ENCODE assay signal across 8 cellular contexts in genomic region chr13:28819046-28819747, GRCh38. TPM values are rescaled to one million over a fixed set of nuclear protein-coding genes. Genes with fewer than 3 reads are reported as not detected.
DNase-seq lines count a peak whose midpoint lies in the region; ATAC-seq and TF ChIP-seq lines count a peak whose summit lies in the region.

No MANE protein-coding gene starts in this region.

- DNase-seq in HCT116 (ENCODE audit: low read depth, low spot score), result no peak
- DNase-seq in mammary epithelial cell, result peak; percentile 26
- DNase-seq in colonic mucosa, result no peak
- DNase-seq in transverse colon, result no peak

- RAD21 ChIA-PET in HCT116 (lab: Charles Lee; ENCODE audit: low non-redundant PET in 1 of 2, low total read pairs in 2 of 2, uncharacterized antibody in 2 of 2, unreplicated experiment in 2 of 2), result no interaction called here

- dilution Hi-C loops in mammary epithelial cell (cut with HindIII; ENCODE audit: low sequenced_read_pairs), result no loop called here

- TF ChIP-seq CTCF in HCT116 (IDR thresholded peaks at IDR 0.05 in 2 of 3, conservative IDR thresholded peaks at IDR 0.05 in 1 of 3; ENCODE audit: borderline replicate concordance in 1 of 3, insufficient read depth in 1 of 3, low read depth in 2 of 3, low read length in 2 of 3) (no peak), mammary epithelial cell (conservative IDR thresholded peaks at IDR 0.05 in 1 of 2, IDR thresholded peaks at IDR 0.05 in 1 of 2; ENCODE audit: extremely low read depth in 1 of 2, insufficient read depth in 1 of 2, low read depth in 1 of 2, low read length in 2 of 2) (peak in 1 of 2 donors; percentile 13), colonic mucosa (IDR thresholded peaks at IDR 0.05) (no peak), transverse colon (IDR thresholded peaks at IDR 0.05) (no peak)

- H4K20me1 ChIP-seq in BLaER1 treated with 17β-estradiol and CSF1 and Interleukin-3, amounts not matched to agents 10 nM and 100 nM, result peaks cover 0 to 9% (median 4%) of the 10 kb centered on the region in 11 experiments; a peak in 5 of 22 replicates
- no peaks in the 10 kb centered on the region for H4K20me1 ChIP-seq in HCT116 (ENCODE audit: insufficient read depth)
- H4K20me1 ChIP-seq in mammary epithelial cell (ENCODE audit: insufficient read depth, low read length), result no peaks in the 10 kb centered on the region

- no peak for TF ChIP-seq RAD21 in HCT116 (IDR thresholded peaks at IDR 0.05; ENCODE audit: low read depth)

- ATAC-seq in HCT116 (no peak), GM21515 (IDR thresholded peaks at IDR 0.05; ENCODE audit: unreplicated experiment) (no peak), HG03442 (IDR thresholded peaks at IDR 0.05; ENCODE audit: unreplicated experiment) (no peak)

- peaks cover 0 to 15% (median 9%) of the 10 kb centered on the region in 11 experiments; a peak in 13 of 22 replicates for H3K9me3 ChIP-seq in BLaER1 treated with 17β-estradiol and CSF1 and Interleukin-3, amounts not matched to agents 10 nM and 100 nM (replicated peaks in 1 of 11)
- H3K9me3 ChIP-seq in HCT116 (ENCODE audit: control insufficient read depth in 1 of 2, insufficient read depth in 1 of 2, low read depth in 1 of 2, low read length in 2 of 2), result no peaks in the 10 kb centered on the region
- no peaks in the 10 kb centered on the region for H3K9me3 ChIP-seq in mammary epithelial cell (replicated peaks; ENCODE audit: insufficient read depth, low read length)
- peaks cover 7% of the 10 kb centered on the region for H3K9me3 ChIP-seq in mesodermal cell (ENCODE audit: control insufficient read depth, low read length)
- no peaks in the 10 kb centered on the region for H3K9me3 ChIP-seq in colonic mucosa
- peaks cover 0 to 5% of the 10 kb centered on the region in 2 donors for H3K9me3 ChIP-seq in transverse colon

- H2AFZ ChIP-seq in HCT116 (ENCODE audit: low read depth, low read length, poor library complexity, severe bottlenecking), result peak overlapping the region; percentile 3
- H2AFZ ChIP-seq in mammary epithelial cell (ENCODE audit: low read depth, low read length), result peak overlapping the region; percentile 39

- in situ Hi-C loops in mammary epithelial cell (cut with MboI; ENCODE audit: low sequenced_read_pairs in 2 of 2), result loop anchor here in 1 of 2 donors (25.0 kb wide), 1 partner anchor 543 kb away; no protein-coding TSS in a partner anchor
- in situ Hi-C loops in transverse colon (cut with MboI; ENCODE audit: low pct_ligation_motif_present in 1 of 4, low pct_unique_long_range_greater_than_20kb in 1 of 4, low sequenced_read_pairs in 3 of 4), result loop anchor here in 1 of 4 donors (25.0 kb wide), 1 partner anchor 443 kb away; no protein-coding TSS in a partner anchor

- TF ChIP-seq POLR2A in HCT116 (IDR thresholded peaks at IDR 0.05; ENCODE audit: borderline replicate concordance, extremely low read depth, insufficient read depth, insufficient read length) (no peak), transverse colon (IDR thresholded peaks at IDR 0.05) (no peak)

- intact Hi-C loops in HCT116 (cut with micrococcal nuclease) (no loop called here), mammary epithelial cell (cut with micrococcal nuclease) (loop anchor here (1.0 kb wide), 1 partner anchor 544 kb away; no protein-coding TSS in a partner anchor), colonic mucosa (cut with DNase I) (no loop called here), transverse colon (cut with DNase I; ENCODE audit: low total_unique reads) (no loop called here)

- TF ChIP-seq EP300 in transverse colon (IDR thresholded peaks at IDR 0.05; ENCODE audit: low read depth), result no peak

- H3K4me2 ChIP-seq in BLaER1 treated with 17β-estradiol and CSF1 and Interleukin-3, amounts not matched to agents 10 nM and 100 nM, result peak overlapping the region; percentile 4 to 51 (median 37); a peak in 17 of 22 replicates
- H3K4me2 ChIP-seq in HCT116 (ENCODE audit: low read length), result peak overlapping the region; percentile 63
- peak overlapping the region; percentile 75 for H3K4me2 ChIP-seq in mammary epithelial cell (ENCODE audit: insufficient read depth, low read depth, low read length)

- H3K9me2 ChIP-seq in HCT116 (ENCODE audit: insufficient read depth), result no peaks in the 10 kb centered on the region

- H3K4me1 ChIP-seq in BLaER1 treated with 17β-estradiol and CSF1 and Interleukin-3, amounts not matched to agents 10 nM and 100 nM, result peaks cover 0 to 19% (median 9%) of the 10 kb centered on the region in 10 experiments; a peak in 12 of 20 replicates
- H3K4me1 ChIP-seq in HCT116 (ENCODE audit: control insufficient read depth in 1 of 2, insufficient read depth in 2 of 2, low read length in 2 of 2) (peaks cover 3 to 8% of the 10 kb centered on the region in 2 experiments; a peak in 2 of 4 replicates), mammary epithelial cell (ENCODE audit: insufficient read depth, low read length) (peaks cover 6% of the 10 kb centered on the region), mesodermal cell (ENCODE audit: control insufficient read depth, insufficient read depth, low read length, poor library complexity, severe bottlenecking) (no peaks in the 10 kb centered on the region), colonic mucosa (no peaks in the 10 kb centered on the region), transverse colon (peaks cover 0 to 15% (median 5%) of the 10 kb centered on the region in 4 donors)

- no peak overlapping the region for H3K27ac ChIP-seq in BLaER1 treated with 17β-estradiol and CSF1 and Interleukin-3, amounts not matched to agents 10 nM and 100 nM
- no peak overlapping the region for H3K27ac ChIP-seq in HCT116 (ENCODE audit: low read depth, low read length)
- no peak overlapping the region for H3K27ac ChIP-seq in mammary epithelial cell (ENCODE audit: insufficient read depth, low read depth, low read length)
- no peak overlapping the region for H3K27ac ChIP-seq in mesodermal cell (ENCODE audit: low read depth, low read length, severe bottlenecking)
- no peak overlapping the region for H3K27ac ChIP-seq in colonic mucosa
- H3K27ac ChIP-seq in transverse colon, result no peak overlapping the region

- 3% methylated on average over 13 of the region's 29 CpGs for WGBS in mammary epithelial cell (ENCODE audit: low coverage, missing lambda C conversion rate)
- 11 to 14% methylated on average over 9 to 13 of the region's 29 CpGs for WGBS in mesodermal cell (ENCODE audit: insufficient coverage in 2 of 2), 2 experiments
- WGBS in transverse colon (ENCODE audit: low coverage in 1 of 2), 2 donors, result 5 to 20% methylated on average over 5 to 17 of the region's 29 CpGs

- no TSS peak for BruUV-seq in HCT116 (replicated peaks; lab: Mats Ljungman, UMichigan)
- BruUV-seq in mammary epithelial cell (replicated peaks; lab: Mats Ljungman, UMichigan), result no TSS peak

- peak overlapping the region in 4 of 10 experiments; percentile 9 to 68 (median 62); a peak in 3 of 20 replicates for H3K4me3 ChIP-seq in BLaER1 treated with 17β-estradiol and CSF1 and Interleukin-3, amounts not matched to agents 10 nM and 100 nM
- H3K4me3 ChIP-seq in HCT116 (replicated peaks in 1 of 2; ENCODE audit: low read depth in 1 of 2, low read length in 2 of 2), result peak overlapping the region; percentile 8 to 40; a peak in 3 of 4 replicates
- H3K4me3 ChIP-seq in mammary epithelial cell (replicated peaks in 1 of 3; ENCODE audit: insufficient read depth in 1 of 3, low read depth in 2 of 3, low read length in 3 of 3), result no peak overlapping the region
- H3K4me3 ChIP-seq in mesodermal cell (ENCODE audit: extremely low read depth, insufficient read depth, low read length, poor library complexity, severe bottlenecking), result peak overlapping the region; percentile 24
- no peak overlapping the region for H3K4me3 ChIP-seq in colonic mucosa
- H3K4me3 ChIP-seq in transverse colon, result peak overlapping the region in 1 of 4 donors; percentile 20

- no peak overlapping the region for H3K9ac ChIP-seq in BLaER1 treated with 17β-estradiol and CSF1 and Interleukin-3, amounts not matched to agents 10 nM and 100 nM
- H3K9ac ChIP-seq in HCT116 (ENCODE audit: low read length) (no peak overlapping the region), mammary epithelial cell (ENCODE audit: insufficient read depth, low read length) (no peak overlapping the region), colonic mucosa (ENCODE audit: low read depth in 2 of 2, low read length in 2 of 2) (no peak overlapping the region)

- H3K27me3 ChIP-seq in BLaER1 treated with 17β-estradiol and CSF1 and Interleukin-3, amounts not matched to agents 10 nM and 100 nM, result peaks cover 48 to 61% (median 56%) of the 10 kb centered on the region in 11 experiments
- peaks cover 19% of the 10 kb centered on the region; the same call in 1 of the 2 replicates for H3K27me3 ChIP-seq in HCT116 (ENCODE audit: insufficient read depth, low read length)
- H3K27me3 ChIP-seq in mammary epithelial cell (ENCODE audit: insufficient read depth, low read length), result peaks cover 11% of the 10 kb centered on the region
- peaks cover 16% of the 10 kb centered on the region for H3K27me3 ChIP-seq in colonic mucosa
- peaks cover 67% of the 10 kb centered on the region for H3K27me3 ChIP-seq in transverse colon

- no peaks in the 10 kb centered on the region for H3K36me3 ChIP-seq in BLaER1 treated with 17β-estradiol and CSF1 and Interleukin-3, amounts not matched to agents 10 nM and 100 nM
- H3K36me3 ChIP-seq in HCT116 (ENCODE audit: control insufficient read depth in 1 of 2, insufficient read depth in 2 of 2, low read length in 2 of 2) (no peaks in the 10 kb centered on the region), mammary epithelial cell (ENCODE audit: insufficient read depth, low read length) (no peaks in the 10 kb centered on the region), mesodermal cell (ENCODE audit: control insufficient read depth, insufficient read depth, low read length) (no peaks in the 10 kb centered on the region), colonic mucosa (no peaks in the 10 kb centered on the region), transverse colon (no peaks in the 10 kb centered on the region)

- POLR2A ChIA-PET in HCT116 (lab: Charles Lee), result no interaction called here

- no peaks in the 10 kb centered on the region for H3K79me2 ChIP-seq in HCT116 (ENCODE audit: insufficient read depth, low read length)
- no peaks in the 10 kb centered on the region for H3K79me2 ChIP-seq in mammary epithelial cell (ENCODE audit: insufficient read depth, low read length)

- CTCF ChIA-PET in HCT116 (lab: Charles Lee), result interaction anchor here (1.0 kb wide), 1 partner anchor 23 kb away, joined by 4 read pairs; no protein-coding TSS in a partner anchor
- CTCF ChIA-PET in mammary epithelial cell (lab: Charles Lee; ENCODE audit: low non-redundant PET), result no interaction called here

TF ChIP-seq in HCT116, 20 proteins besides CTCF, POLR2A, EP300 and RAD21:
- TF ChIP-seq EZH2 (IDR thresholded peaks at IDR 0.05) (no peak), EZH2phosphoT487 (IDR thresholded peaks at IDR 0.05; ENCODE audit: borderline replicate concordance) (no peak)

RNA-seq across cellular contexts. Expression of gene MTUS2, which starts 0.9 kb away (rescaled TPM):
- 0.02 TPM for total RNA-seq in HCT116 (2021; ENCODE audit: unreplicated experiment)
- polyA plus RNA-seq in HCT116 (2012), result 0.02 and 0.03 TPM in 2 replicates
- total RNA-seq in mammary epithelial cell, result 1 to 10 TPM in 1 of 2 donors, under 1 TPM in 1; 0.16 to 1.5 TPM
- 0.22 TPM for polyA plus RNA-seq in mammary epithelial cell
- polyA minus RNA-seq in mammary epithelial cell, result not detected
- 0.37 TPM for polyA plus RNA-seq in mesodermal cell (2013, experiment 1 of 2)
- 0.51 TPM for polyA plus RNA-seq in mesodermal cell (2013, experiment 2 of 2)
- total RNA-seq in colonic mucosa, result under 1 TPM; 0.11 to 0.40 TPM
- under 1 TPM; 0.16 to 0.75 (median 0.24) TPM for total RNA-seq in transverse colon

Comparison
In these comparisons a context has a peak if more than half of its experiments do, and no peak if none do; other contexts are left out.
1. H3K4me3 ChIP-seq: peak in HCT116 (2 of 2) and mesodermal cell (single experiment); none in mammary epithelial cell (0 of 3) and colonic mucosa (single experiment).
2. Peak in every context shown above with its lines, with median percentiles within 50 percentile points of each other: H3K4me2 ChIP-seq.